In genomic region chr7:26550492-26550891, GRCh38 we compare ENCODE assay signal across 19 cellular contexts.
DNase-seq lines count a peak whose midpoint lies in the region; ATAC-seq and TF ChIP-seq lines count a peak whose summit lies in the region.
"Had no signal": no experiment of that assay in that cellular context is flagged by ENCODE, and none has a peak within 500 bp of the region (broad histone marks: within the 10 kb centered on the region; RNA-seq: fewer than 3 reads in every experiment).

No MANE protein-coding gene starts in this region.

- H3F3A ChIP-seq in PC-3 (ENCODE audit: low read length, unreplicated experiment), result no peaks in the 10 kb centered on the region

- H4K20me1 ChIP-seq in PC-3 (ENCODE audit: low read length), result no peaks in the 10 kb centered on the region

- no peak overlapping the region for H2AFZ ChIP-seq in PC-3 (ENCODE audit: low read length)

- H3K4me3 Mint-ChIP-seq in activated CD4-positive, alpha-beta T cell treated with anti-CD3 and anti-CD28 coated beads for 36 hours, result no peak overlapping the region
- H3K4me3 Mint-ChIP-seq: CD4-positive, alpha-beta memory T cell had no signal

- no peak for TF ChIP-seq CTCF in PC-3 (conservative IDR thresholded peaks at IDR 0.05; ENCODE audit: low read depth, low read length)

- no peak overlapping the region for H3K4me3 ChIP-seq in PC-3 (ENCODE audit: low read length)
- H3K4me3 ChIP-seq: Peyer's patch had no signal

- intact Hi-C loops in PC-3 (cut with micrococcal nuclease), result no loop called here
- intact Hi-C loops in activated CD4-positive, alpha-beta T cell treated with anti-CD3 and anti-CD28 coated beads for 36 hours (cut with DNase I, micrococcal nuclease), result no loop called here

- H3K27me3 ChIP-seq in PC-3 (ENCODE audit: low read length), result no peaks in the 10 kb centered on the region
- H3K27me3 ChIP-seq: Peyer's patch had no signal

- ATAC-seq in PC-3 (0 out of 2 replicates have a peak, but pooled peaks have one; percentile 1), esophagus mucosa (peak; percentile 72), HG02885 (IDR thresholded peaks at IDR 0.05; ENCODE audit: poor library complexity, unreplicated experiment) (no peak), GM21786 (IDR thresholded peaks at IDR 0.05; ENCODE audit: unreplicated experiment) (no peak)
- ATAC-seq in activated CD4-positive, alpha-beta T cell treated with anti-CD3 and anti-CD28 coated beads for 36 hours, result no peak

- peak overlapping the region; percentile 93 for H3K9ac ChIP-seq in PC-3 (ENCODE audit: low read length)
- H3K9ac ChIP-seq: SK-N-SH had no signal

- H3K27ac ChIP-seq in PC-3 (ENCODE audit: low read length), result peak overlapping the region; percentile 100
- H3K27ac ChIP-seq: 22Rv1, HL-60, Peyer's patch had no signal

- no peaks in the 10 kb centered on the region for H3K79me2 ChIP-seq in PC-3 (ENCODE audit: low read length)

- DNase-seq in DMS153 (lab: John Stamatoyannopoulos, UW) (peak; percentile 21), DMS153 treated with DMSO at 0.1 percent for 48 hours (lab: John Stamatoyannopoulos, UW; ENCODE audit: unreplicated experiment) (no peak), KG1 (lab: John Stamatoyannopoulos, UW) (peak; percentile 56), PC-3 (peak; percentile 56)
- no peak for DNase-seq in activated CD4-positive, alpha-beta T cell treated with anti-CD3 and anti-CD28 coated beads for 36 hours
- DNase-seq: BE2C; CD4-positive, alpha-beta memory T cell; GF-D8; NCI-H1436 treated with DMSO at 0.1 percent for 48 hours; NCI-H2171; Peyer's patch; Right ventricle myocardium superior; SK-N-SH; T-helper 1 cell had no signal

- CTCF ChIA-PET in PC-3 (lab: Charles Lee), result interaction anchor here (1.4 to 1.6 kb wide), 2 partner anchors 98 to 181 kb away, joined by 5 to 10 read pairs; no protein-coding TSS in a partner anchor
- CTCF ChIA-PET in activated CD4-positive, alpha-beta T cell treated with anti-CD3 and anti-CD28 coated beads for 36 hours (lab: Charles Lee), result interaction anchor here (0.5 to 1.0 kb wide), 3 partner anchors 11 to 460 kb away, joined by 3 to 4 read pairs (median 3); no protein-coding TSS in a partner anchor

- no peaks in the 10 kb centered on the region for H3K36me3 ChIP-seq in PC-3 (ENCODE audit: low read depth, low read length)
- H3K36me3 ChIP-seq: BE2C, Peyer's patch had no signal

- no peaks in the 10 kb centered on the region for H3K9me3 ChIP-seq in PC-3 (ENCODE audit: low read length)
- H3K9me3 ChIP-seq: BE2C, Peyer's patch, SK-N-SH had no signal

- BruUV-seq in PC-3 (replicated peaks; lab: Mats Ljungman, UMichigan), result no TSS peak

- POLR2A ChIA-PET in PC-3 (lab: Charles Lee; ENCODE audit: unreplicated experiment), result interaction anchor here (0.5 to 0.6 kb wide), 2 partner anchors 13 to 152 kb away, joined by 3 to 4 read pairs; no protein-coding TSS in a partner anchor
- POLR2A ChIA-PET in activated CD4-positive, alpha-beta T cell treated with anti-CD3 and anti-CD28 coated beads for 36 hours (lab: Charles Lee), result no interaction called here

- H3K9me3 Mint-ChIP-seq in activated CD4-positive, alpha-beta T cell treated with anti-CD3 and anti-CD28 coated beads for 36 hours (ENCODE audit: low read depth), result no peaks in the 10 kb centered on the region

- H3K27me3 Mint-ChIP-seq in activated CD4-positive, alpha-beta T cell treated with anti-CD3 and anti-CD28 coated beads for 36 hours, result peaks cover 13% of the 10 kb centered on the region

- no peaks in the 10 kb centered on the region for H3K9me2 ChIP-seq in PC-3 (replicated peaks; ENCODE audit: low read length)
- H3K9me2 ChIP-seq: SK-N-SH had no signal

- peaks cover 43% of the 10 kb centered on the region for H3K4me1 ChIP-seq in PC-3 (ENCODE audit: insufficient read depth, low read length)
- H3K4me1 ChIP-seq: BE2C, Peyer's patch had no signal

- H3K36me3 Mint-ChIP-seq in activated CD4-positive, alpha-beta T cell treated with anti-CD3 and anti-CD28 coated beads for 36 hours (ENCODE audit: low read depth), result no peaks in the 10 kb centered on the region
- H3K36me3 Mint-ChIP-seq: CD4-positive, alpha-beta memory T cell had no signal

- no peaks in the 10 kb centered on the region for H3K4me1 Mint-ChIP-seq in activated CD4-positive, alpha-beta T cell treated with anti-CD3 and anti-CD28 coated beads for 36 hours
- H3K4me1 Mint-ChIP-seq: CD4-positive, alpha-beta memory T cell had no signal

- H3K27ac Mint-ChIP-seq in activated CD4-positive, alpha-beta T cell treated with anti-CD3 and anti-CD28 coated beads for 36 hours, result no peak overlapping the region
- H3K27ac Mint-ChIP-seq: CD4-positive, alpha-beta memory T cell had no signal

- peak overlapping the region; percentile 77 for H3K4me2 ChIP-seq in PC-3 (ENCODE audit: low read length)
- H3K4me2 ChIP-seq: SK-N-SH had no signal

Comparison
In these comparisons a context has a peak if more than half of its experiments do, and no peak if none do; other contexts are left out.
1. DNase-seq: peak in DMS153 (single experiment), KG1 (single experiment) and PC-3 (single experiment); none in DMS153 treated with DMSO at 0.1 percent for 48 hours (single experiment) and activated CD4-positive, alpha-beta T cell treated with anti-CD3 and anti-CD28 coated beads for 36 hours (single experiment).
2. ATAC-seq: peak in PC-3 (single experiment) and esophagus mucosa (single experiment); none in HG02885 (single experiment), GM21786 (single experiment) and activated CD4-positive, alpha-beta T cell treated with anti-CD3 and anti-CD28 coated beads for 36 hours (single experiment).